Comparison of ENCODE assay signal across 15 cellular contexts in the genomic region with DNA sequence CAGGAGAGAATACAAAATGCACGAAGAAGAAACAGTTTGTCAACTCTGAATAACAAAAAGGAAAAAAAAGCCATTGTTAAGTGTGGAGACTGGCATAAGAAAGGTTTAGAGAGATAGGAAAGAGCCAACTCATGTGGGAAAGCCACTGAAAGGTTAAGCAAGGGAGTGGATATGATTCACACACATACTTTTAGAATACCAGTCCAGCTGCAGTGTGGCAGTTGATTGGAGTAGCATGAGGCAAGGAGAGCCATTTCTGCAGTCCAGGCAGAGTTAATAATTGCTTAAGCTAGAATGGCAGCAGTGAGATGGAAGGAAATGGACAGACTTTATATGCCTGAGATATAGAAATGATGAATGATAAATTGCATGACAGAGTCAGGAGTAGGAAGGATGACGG. TPM values are rescaled to one million over a fixed set of nuclear protein-coding genes. Genes with fewer than 3 reads are reported as not detected.
DNase-seq lines count a peak whose midpoint lies in the region; ATAC-seq and TF ChIP-seq lines count a peak whose summit lies in the region.
"Had no signal": no experiment of that assay in that cellular context is flagged by ENCODE, and none has a peak within 500 bp of the region (broad histone marks: within the 10 kb centered on the region; RNA-seq: fewer than 3 reads in every experiment).

No MANE protein-coding gene starts in this region.

- CTCF ChIA-PET in MCF 10A (lab: Yijun Ruan, JAX), result interaction anchor here (0.6 to 1.5 kb wide), 4 partner anchors 14 to 298 kb away, joined by 3 to 8 read pairs (median 4); no protein-coding TSS in a partner anchor

- no peaks in the 10 kb centered on the region for H3K4me1 Mint-ChIP-seq in MCF 10A (ENCODE audit: insufficient read depth, unreplicated experiment)
- H3K4me1 Mint-ChIP-seq: naive B cell had no signal

- intact Hi-C loops in MCF 10A (cut with micrococcal nuclease) (no loop called here), breast epithelium (cut with DNase I; ENCODE audit: low total_unique reads) (no loop called here), lower leg skin (cut with DNase I; ENCODE audit: low total_unique reads) (no loop called here)

- WGBS in lower leg skin, 2 donors, result 92 to 95% methylated on average over 2 of the region's 2 CpGs

- H3K4me3 ChIP-seq in breast epithelium, result no peak overlapping the region
- no peak overlapping the region for H3K4me3 ChIP-seq in RWPE2 (ENCODE audit: severe bottlenecking)
- no peak overlapping the region for H3K4me3 ChIP-seq in fibroblast of villous mesenchyme (ENCODE audit: low read depth, low read length)
- no peak overlapping the region for H3K4me3 ChIP-seq in lower leg skin (ENCODE audit: low read depth, poor library complexity, severe bottlenecking)
- H3K4me3 ChIP-seq: tibial nerve had no signal

- ATAC-seq in RWPE2 (ENCODE audit: low read depth), result peak; percentile 87
- no peak for ATAC-seq in HG03196 (IDR thresholded peaks at IDR 0.05; ENCODE audit: unreplicated experiment)

- no peak for TF ChIP-seq POLR2A in breast epithelium (IDR thresholded peaks at IDR 0.05)
- no peak for TF ChIP-seq POLR2A in lower leg skin (IDR thresholded peaks at IDR 0.05)

- peak; percentile 53 for DNase-seq in MCF 10A (ENCODE audit: unreplicated experiment)
- no peak for DNase-seq in breast epithelium (ENCODE audit: low spot score in 2 of 2)
- DNase-seq in RWPE2 (ENCODE audit: low spot score), result no peak
- DNase-seq in fibroblast of villous mesenchyme (ENCODE audit: low read depth), result peak; percentile 63
- peak; percentile 62 for DNase-seq in stromal cell of bone marrow (ENCODE audit: low read depth)
- no peak for DNase-seq in stimulated activated CD4-positive, alpha-beta T cell treated with anti-CD3 and anti-CD28 coated beads, Interleukin-2, amount 100 ng/mL, for 48 hours
- DNase-seq in lower leg skin (ENCODE audit: low spot score in 2 of 2), result no peak
- DNase-seq: BE2C, naive B cell, NCI-H2171, small intestine had no signal

- H3K9me3 ChIP-seq in breast epithelium, result no peaks in the 10 kb centered on the region
- no peaks in the 10 kb centered on the region for H3K9me3 ChIP-seq in RWPE2 (ENCODE audit: severe bottlenecking)
- H3K9me3 ChIP-seq: BE2C, tibial nerve had no signal

- TF ChIP-seq CTCF in MCF 10A (IDR thresholded peaks at IDR 0.05; ENCODE audit: unreplicated experiment) (no peak), breast epithelium (IDR thresholded peaks at IDR 0.05) (no peak), RWPE2 (IDR thresholded peaks at IDR 0.05; ENCODE audit: poor library complexity, severe bottlenecking) (no peak), fibroblast of villous mesenchyme (IDR thresholded peaks at IDR 0.05; ENCODE audit: insufficient read depth, low read depth, low read length) (no peak), lower leg skin (IDR thresholded peaks at IDR 0.05) (no peak)

- no peaks in the 10 kb centered on the region for H3K9me3 Mint-ChIP-seq in MCF 10A (ENCODE audit: unreplicated experiment)
- H3K9me3 Mint-ChIP-seq: naive B cell had no signal

- H3K4me1 ChIP-seq in breast epithelium, result no peaks in the 10 kb centered on the region
- H3K4me1 ChIP-seq in RWPE2 (ENCODE audit: insufficient read depth, poor library complexity, severe bottlenecking), result no peaks in the 10 kb centered on the region
- H3K4me1 ChIP-seq: BE2C, tibial nerve had no signal

- no peaks in the 10 kb centered on the region for H3K27me3 Mint-ChIP-seq in MCF 10A (ENCODE audit: insufficient read depth, unreplicated experiment)
- H3K27me3 Mint-ChIP-seq: naive B cell had no signal

- H3K36me3 ChIP-seq in breast epithelium (no peaks in the 10 kb centered on the region), RWPE2 (ENCODE audit: low read depth) (peaks cover 35% of the 10 kb centered on the region)

- no peak overlapping the region for H3K27ac ChIP-seq in breast epithelium
- H3K27ac ChIP-seq in RWPE2 (ENCODE audit: poor library complexity, severe bottlenecking), result no peak overlapping the region
- H3K27ac ChIP-seq: KMS-11, tibial nerve had no signal

- no peak overlapping the region for H3K4me3 Mint-ChIP-seq in MCF 10A (ENCODE audit: unreplicated experiment)
- H3K4me3 Mint-ChIP-seq: naive B cell had no signal

- peaks cover 29% of the 10 kb centered on the region for H3K36me3 Mint-ChIP-seq in MCF 10A (ENCODE audit: insufficient read depth, unreplicated experiment)

- H3K27me3 ChIP-seq in breast epithelium (no peaks in the 10 kb centered on the region), RWPE2 (ENCODE audit: insufficient read depth, poor library complexity, severe bottlenecking) (no peaks in the 10 kb centered on the region)
- H3K27me3 ChIP-seq: BE2C, tibial nerve had no signal

- POLR2A ChIA-PET in MCF 10A (lab: Yijun Ruan, JAX), result interaction anchor here (0.7 kb wide), 1 partner anchor 19 kb away, joined by 4 read pairs; no protein-coding TSS in a partner anchor

- BruUV-seq in MCF 10A (replicated peaks; lab: Mats Ljungman, UMichigan), result no TSS peak

- no peak overlapping the region for H3K27ac Mint-ChIP-seq in MCF 10A (ENCODE audit: low read depth, unreplicated experiment)

RNA-seq across cellular contexts. Expression of a gene that starts 36.9 kb away (rescaled TPM):
- total RNA-seq in MCF 10A (2022), result not detected in 2 replicates
- total RNA-seq in breast epithelium, result not detected
- not detected in 2 replicates for total RNA-seq in fibroblast of villous mesenchyme
- not detected for total RNA-seq in lower leg skin
- total RNA-seq: H1, tibial nerve had no signal

Comparison
In these comparisons a context has a peak if more than half of its experiments do, and no peak if none do; other contexts are left out.
1. DNase-seq: peak in MCF 10A (single experiment), fibroblast of villous mesenchyme (single experiment) and stromal cell of bone marrow (single experiment); none in breast epithelium (0 of 2), RWPE2 (single experiment), stimulated activated CD4-positive, alpha-beta T cell treated with anti-CD3 and anti-CD28 coated beads, Interleukin-2, amount 100 ng/mL, for 48 hours (0 of 2) and lower leg skin (0 of 2).